Comparison of ENCODE assay signal across 18 cellular contexts in the genomic region with DNA sequence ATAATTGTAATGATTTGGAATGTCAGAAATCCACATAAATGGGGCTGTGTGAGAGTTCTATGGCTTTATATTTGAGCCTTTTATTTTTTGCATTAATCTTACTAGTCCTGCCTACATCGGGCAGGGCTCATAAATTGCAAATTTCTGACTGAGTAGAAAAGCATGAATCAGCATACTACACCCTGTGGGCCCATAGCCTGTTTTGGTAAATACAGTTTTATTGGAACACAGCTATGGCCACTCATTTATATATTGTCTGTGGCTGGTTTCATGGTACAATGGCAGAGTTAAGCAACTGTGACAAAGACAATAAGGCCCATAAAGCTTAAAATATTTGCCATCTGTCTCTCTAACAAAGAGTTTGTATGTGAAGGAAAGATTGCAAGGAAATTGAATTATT. TPM values are rescaled to one million over a fixed set of nuclear protein-coding genes. Genes with fewer than 3 reads are reported as not detected.
DNase-seq lines count a peak whose midpoint lies in the region; ATAC-seq, FAIRE-seq and TF ChIP-seq lines count a peak whose summit lies in the region.
"Had no signal": no experiment of that assay in that cellular context is flagged by ENCODE, and none has a peak within 500 bp of the region (broad histone marks: within the 10 kb centered on the region; RNA-seq: fewer than 3 reads in every experiment).

No MANE protein-coding gene starts in this region.

- no peak for TF ChIP-seq EP300 in K562 (IDR thresholded peaks at IDR 0.05; ENCODE audit: low read length)

- CTCF ChIA-PET in CD4-positive, alpha-beta memory T cell (lab: Charles Lee; ENCODE audit: partially characterized antibody), result interaction anchor here (0.7 to 1.4 kb wide), 3 partner anchors 9 to 217 kb away, joined by 3 to 6 read pairs (median 3); no protein-coding TSS in a partner anchor
- CTCF ChIA-PET in K562 (lab: Yijun Ruan, JAX; ENCODE audit: low intra/inter-chr PET ratio) (no interaction called here), Caco-2 (lab: Charles Lee) (no interaction called here)

- H3K36me3 ChIP-seq in CD4-positive, alpha-beta memory T cell (ENCODE audit: insufficient read depth, low read length), result peaks cover 46% of the 10 kb centered on the region
- H3K36me3 ChIP-seq in K562 (ENCODE audit: control insufficient read depth, insufficient read depth, low read length) (peaks cover 69% of the 10 kb centered on the region), osteoblast (ENCODE audit: insufficient read depth, low read length) (peaks cover 50% of the 10 kb centered on the region), Caco-2 (ENCODE audit: control insufficient read depth, insufficient read depth, low read length) (no peaks in the 10 kb centered on the region)

- H3K27me3 ChIP-seq in CD4-positive, alpha-beta memory T cell (ENCODE audit: insufficient read depth, low read length), result no peaks in the 10 kb centered on the region
- H3K27me3 ChIP-seq in HL-60 (ENCODE audit: insufficient read depth, poor library complexity, severe bottlenecking) (no peaks in the 10 kb centered on the region), K562 (ENCODE audit: control insufficient read depth in 2 of 2, insufficient read depth in 2 of 2, low read length in 2 of 2) (no peaks in the 10 kb centered on the region), osteoblast (ENCODE audit: insufficient read depth, low read length) (no peaks in the 10 kb centered on the region), Caco-2 (replicated peaks; ENCODE audit: control insufficient read depth, insufficient read depth, low read length) (no peaks in the 10 kb centered on the region)
- H3K27me3 ChIP-seq: right atrium auricular region had no signal

- ATAC-seq in K562 (no peak), natural killer cell (no peak)

- no peak overlapping the region for H3K9ac ChIP-seq in K562 (ENCODE audit: insufficient read depth in 1 of 2, low read depth in 2 of 2, low read length in 2 of 2)

- 71% methylated on average over 1 of the region's 1 CpG for WGBS in K562 (ENCODE audit: insufficient coverage, low coverage, missing lambda C conversion rate)

- H3K27me3 Mint-ChIP-seq in CD4-positive, alpha-beta memory T cell, result no peaks in the 10 kb centered on the region
- no peaks in the 10 kb centered on the region for H3K27me3 Mint-ChIP-seq in natural killer cell (ENCODE audit: low read depth in 2 of 2)
- H3K27me3 Mint-ChIP-seq in Caco-2 (ENCODE audit: insufficient read depth, unreplicated experiment), result no peaks in the 10 kb centered on the region

- H2AFZ ChIP-seq in K562 (ENCODE audit: low read depth, low read length) (no peak overlapping the region), osteoblast (ENCODE audit: low read length) (no peak overlapping the region)

- H3K9me3 ChIP-seq in CD4-positive, alpha-beta memory T cell (ENCODE audit: control insufficient read depth in 1 of 2, low read length in 2 of 2), result no peaks in the 10 kb centered on the region
- H3K9me3 ChIP-seq in K562 (replicated peaks; ENCODE audit: control insufficient read depth, insufficient read depth, low read depth, low read length) (no peaks in the 10 kb centered on the region), osteoblast (ENCODE audit: low read depth, low read length) (no peaks in the 10 kb centered on the region), Caco-2 (no peaks in the 10 kb centered on the region)
- H3K9me3 ChIP-seq: right atrium auricular region had no signal

- H3K36me3 Mint-ChIP-seq in CD4-positive, alpha-beta memory T cell, result peaks cover 65 to 67% of the 10 kb centered on the region in 2 donors
- H3K36me3 Mint-ChIP-seq in natural killer cell (peaks cover 26% of the 10 kb centered on the region), Caco-2 (ENCODE audit: insufficient read depth, unreplicated experiment) (peaks cover 43% of the 10 kb centered on the region)

- H3K79me2 ChIP-seq in K562 (ENCODE audit: control insufficient read depth, insufficient read depth, low read length) (no peaks in the 10 kb centered on the region), osteoblast (ENCODE audit: insufficient read depth, low read length) (no peaks in the 10 kb centered on the region)

- no peak for TF ChIP-seq POLR2A in K562 (conservative IDR thresholded peaks at IDR 0.05)

- POLR2A ChIA-PET in CD4-positive, alpha-beta memory T cell (lab: Charles Lee; ENCODE audit: partially characterized antibody), result interaction anchor here (0.9 to 15.6 kb wide), 6 partner anchors 8 to 41 kb away, joined by 3 to 234 read pairs (median 12); a partner anchor contains a TSS
- POLR2A ChIA-PET in K562 (lab: Yijun Ruan, JAX) (interaction anchor here (1.4 to 1.6 kb wide), 2 partner anchors 9 to 11 kb away, joined by 4 to 9 read pairs; no protein-coding TSS in a partner anchor), Caco-2 (lab: Charles Lee) (no interaction called here)

- DNase-seq in CD4-positive, alpha-beta memory T cell, result no peak
- no peak for DNase-seq in HL-60 (ENCODE audit: low read depth in 1 of 2, low spot score in 1 of 2)
- DNase-seq in K562 (ENCODE audit: extremely low read depth in 1 of 4, low spot score in 3 of 4), result no peak
- no peak for DNase-seq in natural killer cell
- DNase-seq in cerebellar nuclear complex (lab: John Stamatoyannopoulos, UW), result no peak
- DNase-seq in osteoblast (ENCODE audit: insufficient read length, low spot score, missing footprints), result no peak
- no peak for DNase-seq in Caco-2
- DNase-seq: activated CD4-positive, alpha-beta T cell treated with anti-CD3 and anti-CD28 coated beads, Interleukin-2, amount 50 U/mL, for 1 hour; amygdala; central memory CD4-positive, alpha-beta T cell; DMS 273 treated with DMSO at 0.1 percent for 48 hours; effector CD8-positive, alpha-beta T cell; NCI-H2081; NCI-H524; nucleus accumbens; OCI-M1 had no signal

- H3K27ac Mint-ChIP-seq in CD4-positive, alpha-beta memory T cell, result peak overlapping the region in 6 of 7 donors; percentile 3 to 84 (median 66)
- peak overlapping the region; percentile 91 to 95 for H3K27ac Mint-ChIP-seq in natural killer cell
- H3K27ac Mint-ChIP-seq in Caco-2 (ENCODE audit: unreplicated experiment), result no peak overlapping the region

- no peak for FAIRE-seq in K562 (lab: Jason Lieb, UNC)
- FAIRE-seq: H54 had no signal

- no peak overlapping the region for H3K4me3 Mint-ChIP-seq in CD4-positive, alpha-beta memory T cell
- H3K4me3 Mint-ChIP-seq in natural killer cell (no peak overlapping the region), Caco-2 (ENCODE audit: unreplicated experiment) (no peak overlapping the region)

- no peaks in the 10 kb centered on the region for H3K9me1 ChIP-seq in K562 (ENCODE audit: control insufficient read depth, insufficient read depth, low read length)

- H3K4me1 ChIP-seq in CD4-positive, alpha-beta memory T cell (ENCODE audit: insufficient read depth, low read length), result peaks cover 37% of the 10 kb centered on the region
- no peaks in the 10 kb centered on the region for H3K4me1 ChIP-seq in K562 (replicated peaks in 1 of 2; ENCODE audit: control insufficient read depth in 2 of 2, insufficient read depth in 2 of 2, low read length in 2 of 2)
- H3K4me1 ChIP-seq in osteoblast (ENCODE audit: insufficient read depth, low read length), result no peaks in the 10 kb centered on the region
- H3K4me1 ChIP-seq in Caco-2, result no peaks in the 10 kb centered on the region
- H3K4me1 ChIP-seq: right atrium auricular region had no signal

- H3K4me2 ChIP-seq in K562 (ENCODE audit: insufficient read depth, low read length), result no peak overlapping the region
- H3K4me2 ChIP-seq in osteoblast (ENCODE audit: insufficient read depth, low read length), result no peak overlapping the region

- in situ Hi-C loops in K562 (cut with MboI), result no loop called here

- H3K27ac ChIP-seq in CD4-positive, alpha-beta memory T cell (ENCODE audit: low read depth, low read length), result no peak overlapping the region
- H3K27ac ChIP-seq in HL-60 (replicated peaks), result peak overlapping the region; percentile 36
- no peak overlapping the region for H3K27ac ChIP-seq in K562 (ENCODE audit: extremely low read depth, low read depth, low read length)
- no peak overlapping the region for H3K27ac ChIP-seq in osteoblast (ENCODE audit: low read depth, low read length)
- H3K27ac ChIP-seq: right atrium auricular region had no signal

- no TSS peak for BruUV-seq in K562 (replicated peaks; lab: Mats Ljungman, UMichigan)
- no TSS peak for BruUV-seq in Caco-2 (replicated peaks; lab: Mats Ljungman, UMichigan)

- no peaks in the 10 kb centered on the region for H3K9me3 Mint-ChIP-seq in CD4-positive, alpha-beta memory T cell
- H3K9me3 Mint-ChIP-seq in natural killer cell (no peaks in the 10 kb centered on the region), Caco-2 (ENCODE audit: unreplicated experiment) (no peaks in the 10 kb centered on the region)

- no peak overlapping the region for H3K4me3 ChIP-seq in CD4-positive, alpha-beta memory T cell (ENCODE audit: low read length in 2 of 2)
- H3K4me3 ChIP-seq in HL-60 (replicated peaks; ENCODE audit: insufficient read depth, low read length), result no peak overlapping the region
- no peak overlapping the region for H3K4me3 ChIP-seq in K562
- H3K4me3 ChIP-seq in osteoblast (ENCODE audit: insufficient read depth, low read length), result no peak overlapping the region
- no peak overlapping the region for H3K4me3 ChIP-seq in Caco-2 (ENCODE audit: low read depth, low read length)
- H3K4me3 ChIP-seq: right atrium auricular region had no signal

- intact Hi-C loops in CD4-positive, alpha-beta memory T cell (cut with micrococcal nuclease), result loop anchor here (2.0 kb wide), 1 partner anchor 17 kb away; a partner anchor contains a TSS
- intact Hi-C loops in K562 (cut with micrococcal nuclease), result no loop called here
- intact Hi-C loops in natural killer cell (cut with micrococcal nuclease), result no loop called here
- intact Hi-C loops in Caco-2 (cut with micrococcal nuclease; ENCODE audit: unreplicated experiment), result no loop called here

- TF ChIP-seq CTCF in HL-60 (IDR thresholded peaks at IDR 0.05; ENCODE audit: insufficient read depth, low read length) (no peak), K562 (IDR thresholded peaks at IDR 0.05 in 2 of 3, conservative IDR thresholded peaks at IDR 0.05 in 1 of 3; ENCODE audit: insufficient read depth in 2 of 3, low read depth in 1 of 3, low read length in 3 of 3) (no peak), natural killer cell (IDR thresholded peaks at IDR 0.05) (no peak), osteoblast (IDR thresholded peaks at IDR 0.05; ENCODE audit: extremely low read depth, low read depth, low read length) (no peak), Caco-2 (IDR thresholded peaks at IDR 0.05; ENCODE audit: insufficient read depth in 1 of 2, low read depth in 1 of 2, low read length in 1 of 2, severe bottlenecking in 1 of 2, unreplicated experiment in 1 of 2) (no peak)

- H3K4me1 Mint-ChIP-seq in CD4-positive, alpha-beta memory T cell, result peaks cover 48 to 80% (median 60%) of the 10 kb centered on the region in 4 donors
- H3K4me1 Mint-ChIP-seq in natural killer cell, result peaks cover 73 to 82% of the 10 kb centered on the region in 2 donors
- H3K4me1 Mint-ChIP-seq in Caco-2 (ENCODE audit: low read depth, unreplicated experiment), result no peaks in the 10 kb centered on the region

- no peaks in the 10 kb centered on the region for H4K20me1 ChIP-seq in K562 (replicated peaks; ENCODE audit: control insufficient read depth, insufficient read depth, low read length)
- H4K20me1 ChIP-seq in osteoblast (ENCODE audit: insufficient read depth, low read length), result no peaks in the 10 kb centered on the region

- TF ChIP-seq RAD21 in K562 (CRISPR knock-in tag; conservative IDR thresholded peaks at IDR 0.05 in 1 of 2, IDR thresholded peaks at IDR 0.05 in 1 of 2), result no peak

RNA-seq across cellular contexts. Expression of a gene that starts 16.8 kb away (rescaled TPM):
- 100 to 1,000 TPM; 284 TPM for total RNA-seq in CD4-positive, alpha-beta memory T cell
- 100 to 1,000 TPM; 125 to 221 TPM for polyA plus RNA-seq in CD4-positive, alpha-beta memory T cell
- total RNA-seq in K562 (2011; cell fraction: chromatin; rRNA removed; ENCODE audit: low replicate concordance), result not detected in 2 replicates
- not detected in 2 replicates for total RNA-seq in K562 (2011; cell fraction: nucleolus; rRNA removed)
- total RNA-seq in K562 (2011; cell fraction: nucleoplasm; rRNA removed), result not detected in 2 replicates
- total RNA-seq in K562 (2014; rRNA removed) (not detected in 2 replicates), K562 (2014; rRNA removed; fragmentation: Illumina TruSeq; extraction: Trizol) (not detected in 2 replicates), K562 (2015; rRNA removed; fragmentation: Illumina TruSeq; extraction: Trizol) (0.15 TPM in 1 of 2 replicates, not detected in the other), K562 (2021) (0.36 and 0.44 TPM in 2 replicates), natural killer cell (100 to 1,000 TPM; 203 to 297 (median 203) TPM), osteoblast (4.7 and 5.0 TPM in 2 replicates), Caco-2 (2022) (20.4 and 23.2 TPM in 2 replicates)
- polyA plus RNA-seq in K562 (2011; rRNA removed) (not detected in 2 replicates), K562 (2014; fragmentation: Illumina TruSeq; extraction: Trizol) (0.13 TPM in 1 of 2 replicates, not detected in the other), K562 (2014; fragmentation: Nextera tagmentation; extraction: Ambion mirVana) (under 1 TPM in 1 of 2 experiments, not detected in 1; 0.08 TPM), K562 (2014; rRNA removed) (not detected in 2 replicates)
- polyA plus RNA-seq in K562 (2011; cell fraction: cytosol; rRNA removed), result 0.10 TPM in 1 of 2 replicates, not detected in the other
- not detected in 2 replicates for polyA plus RNA-seq in K562 (2011; cell fraction: nucleus; rRNA removed)
- polyA plus RNA-seq in K562 (2012), result 0.17 and 0.33 TPM in 2 replicates
- polyA minus RNA-seq in K562 (2011; rRNA and poly(A)+ RNA removed), result 0.11 TPM in 1 of 2 replicates, not detected in the other
- not detected in 2 replicates for polyA minus RNA-seq in K562 (2011; cell fraction: cytosol; rRNA and poly(A)+ RNA removed)
- polyA minus RNA-seq in K562 (2011; cell fraction: nucleus; rRNA and poly(A)+ RNA removed), result 0.13 TPM in 1 of 2 replicates, not detected in the other

RNA-seq across cellular contexts. Expression of a gene that starts 43.7 kb away (rescaled TPM):
- total RNA-seq in CD4-positive, alpha-beta memory T cell, result 10 to 100 TPM; 49.1 to 49.6 TPM
- 10 to 100 TPM; 18.4 to 33.3 TPM for polyA plus RNA-seq in CD4-positive, alpha-beta memory T cell
- 77.6 and 152 TPM in 2 replicates for total RNA-seq in K562 (2011; cell fraction: chromatin; rRNA removed; ENCODE audit: low replicate concordance)
- 38.0 and 48.8 TPM in 2 replicates for total RNA-seq in K562 (2011; cell fraction: nucleolus; rRNA removed)
- 77.7 and 110 TPM in 2 replicates for total RNA-seq in K562 (2011; cell fraction: nucleoplasm; rRNA removed)
- total RNA-seq in K562 (2014; rRNA removed), result 24.4 and 25.1 TPM in 2 replicates
- 52.7 and 54.1 TPM in 2 replicates for total RNA-seq in K562 (2014; rRNA removed; fragmentation: Illumina TruSeq; extraction: Trizol)
- 42.3 and 47.6 TPM in 2 replicates for total RNA-seq in K562 (2015; rRNA removed; fragmentation: Illumina TruSeq; extraction: Trizol)
- 35.5 and 45.7 TPM in 2 replicates for total RNA-seq in K562 (2021)
- polyA plus RNA-seq in K562 (2011; rRNA removed), result 72.6 and 73.9 TPM in 2 replicates
- 17.1 and 37.5 TPM in 2 replicates for polyA plus RNA-seq in K562 (2011; cell fraction: cytosol; rRNA removed)
- 34.6 and 56.8 TPM in 2 replicates for polyA plus RNA-seq in K562 (2011; cell fraction: nucleus; rRNA removed)
- polyA plus RNA-seq in K562 (2012), result 24.2 and 25.2 TPM in 2 replicates
- polyA plus RNA-seq in K562 (2014; fragmentation: Illumina TruSeq; extraction: Trizol), result 30.9 and 42.4 TPM in 2 replicates
- polyA plus RNA-seq in K562 (2014; fragmentation: Nextera tagmentation; extraction: Ambion mirVana), result 10 to 100 TPM; 39.1 to 46.4 TPM
- polyA plus RNA-seq in K562 (2014; rRNA removed), result 28.0 and 33.1 TPM in 2 replicates
- 86.2 and 109 TPM in 2 replicates for polyA minus RNA-seq in K562 (2011; rRNA and poly(A)+ RNA removed)
- 21.6 and 23.8 TPM in 2 replicates for polyA minus RNA-seq in K562 (2011; cell fraction: cytosol; rRNA and poly(A)+ RNA removed)
- 34.6 and 56.8 TPM in 2 replicates for polyA minus RNA-seq in K562 (2011; cell fraction: nucleus; rRNA and poly(A)+ RNA removed)
- total RNA-seq in natural killer cell, result 10 to 100 TPM; 35.4 to 49.5 (median 40.9) TPM
- total RNA-seq in osteoblast, result 32.4 and 37.3 TPM in 2 replicates
- 17.3 and 19.1 TPM in 2 replicates for total RNA-seq in Caco-2 (2022)

RNA-seq across cellular contexts. Expression of a gene that starts 43.8 kb away (rescaled TPM):
- total RNA-seq in CD4-positive, alpha-beta memory T cell, result 10 to 100 TPM; 37.5 to 38.8 TPM
- polyA plus RNA-seq in CD4-positive, alpha-beta memory T cell, result 100 to 1,000 TPM in 1 of 2 donors, 10 to 100 TPM in 1; 77.1 to 101 TPM
- 55.1 and 79.4 TPM in 2 replicates for total RNA-seq in K562 (2011; cell fraction: chromatin; rRNA removed; ENCODE audit: low replicate concordance)
- 47.5 and 52.1 TPM in 2 replicates for total RNA-seq in K562 (2011; cell fraction: nucleolus; rRNA removed)
- 96.9 and 112 TPM in 2 replicates for total RNA-seq in K562 (2011; cell fraction: nucleoplasm; rRNA removed)
- total RNA-seq in K562 (2014; rRNA removed) (29.0 and 38.2 TPM in 2 replicates), K562 (2014; rRNA removed; fragmentation: Illumina TruSeq; extraction: Trizol) (53.5 and 56.8 TPM in 2 replicates), K562 (2015; rRNA removed; fragmentation: Illumina TruSeq; extraction: Trizol) (43.3 and 44.1 TPM in 2 replicates), K562 (2021) (35.9 and 41.9 TPM in 2 replicates), natural killer cell (10 to 100 TPM; 35.8 to 40.8 (median 36.4) TPM), osteoblast (45.6 and 66.0 TPM in 2 replicates), Caco-2 (2022) (25.3 and 29.0 TPM in 2 replicates)
- polyA plus RNA-seq in K562 (2011; rRNA removed) (158 and 161 TPM in 2 replicates), K562 (2014; fragmentation: Illumina TruSeq; extraction: Trizol) (67.4 and 77.7 TPM in 2 replicates), K562 (2014; fragmentation: Nextera tagmentation; extraction: Ambion mirVana) (100 to 1,000 TPM in 1 of 2 experiments, 10 to 100 TPM in 1; 93.4 to 101 TPM), K562 (2014; rRNA removed) (46.4 and 60.2 TPM in 2 replicates)
- 38.2 and 103 TPM in 2 replicates for polyA plus RNA-seq in K562 (2011; cell fraction: cytosol; rRNA removed)
- 81.1 and 121 TPM in 2 replicates for polyA plus RNA-seq in K562 (2011; cell fraction: nucleus; rRNA removed)
- 36.3 and 87.9 TPM in 2 replicates for polyA plus RNA-seq in K562 (2012)
- polyA minus RNA-seq in K562 (2011; rRNA and poly(A)+ RNA removed), result 92.2 and 94.6 TPM in 2 replicates
- polyA minus RNA-seq in K562 (2011; cell fraction: cytosol; rRNA and poly(A)+ RNA removed), result 27.1 and 32.8 TPM in 2 replicates
- polyA minus RNA-seq in K562 (2011; cell fraction: nucleus; rRNA and poly(A)+ RNA removed), result 19.8 and 33.9 TPM in 2 replicates

RNA-seq across cellular contexts. Expression of a gene that starts 43.8 kb away (rescaled TPM):
- 1 to 10 TPM; 1.7 to 1.9 TPM for total RNA-seq in CD4-positive, alpha-beta memory T cell
- 10 to 100 TPM; 15.6 to 18.2 TPM for polyA plus RNA-seq in CD4-positive, alpha-beta memory T cell
- not detected in 2 replicates for total RNA-seq in K562 (2011; cell fraction: chromatin; rRNA removed; ENCODE audit: low replicate concordance)
- not detected in 2 replicates for total RNA-seq in K562 (2011; cell fraction: nucleolus; rRNA removed)
- total RNA-seq in K562 (2011; cell fraction: nucleoplasm; rRNA removed), result not detected in 2 replicates
- not detected in 2 replicates for total RNA-seq in K562 (2014; rRNA removed)
- not detected in 2 replicates for total RNA-seq in K562 (2014; rRNA removed; fragmentation: Illumina TruSeq; extraction: Trizol)
- 0.07 TPM in 1 of 2 replicates, not detected in the other for total RNA-seq in K562 (2015; rRNA removed; fragmentation: Illumina TruSeq; extraction: Trizol)
- 0.27 TPM in 1 of 2 replicates, not detected in the other for total RNA-seq in K562 (2021)
- 0.05 and 0.15 TPM in 2 replicates for polyA plus RNA-seq in K562 (2011; rRNA removed)
- 0.19 TPM in 1 of 2 replicates, not detected in the other for polyA plus RNA-seq in K562 (2011; cell fraction: cytosol; rRNA removed)
- polyA plus RNA-seq in K562 (2011; cell fraction: nucleus; rRNA removed), result not detected in 2 replicates
- polyA plus RNA-seq in K562 (2012), result 0.12 and 0.15 TPM in 2 replicates
- polyA plus RNA-seq in K562 (2014; fragmentation: Illumina TruSeq; extraction: Trizol), result not detected in 2 replicates
- polyA plus RNA-seq in K562 (2014; fragmentation: Nextera tagmentation; extraction: Ambion mirVana), result not detected
- 0.22 TPM in 1 of 2 replicates, not detected in the other for polyA plus RNA-seq in K562 (2014; rRNA removed)
- not detected in 2 replicates for polyA minus RNA-seq in K562 (2011; rRNA and poly(A)+ RNA removed)
- polyA minus RNA-seq in K562 (2011; cell fraction: cytosol; rRNA and poly(A)+ RNA removed), result not detected in 2 replicates
- not detected in 2 replicates for polyA minus RNA-seq in K562 (2011; cell fraction: nucleus; rRNA and poly(A)+ RNA removed)
- total RNA-seq in natural killer cell, result 10 to 100 TPM; 13.5 to 21.1 (median 17.0) TPM
- total RNA-seq in osteoblast, result 2.4 and 2.9 TPM in 2 replicates
- not detected in 2 replicates for total RNA-seq in Caco-2 (2022)
